Comparison of ENCODE assay signal across 8 cellular contexts in genomic region chr13:99655351-99656091, GRCh38. TPM values are rescaled to one million over a fixed set of nuclear protein-coding genes. Genes with fewer than 3 reads are reported as not detected.
DNase-seq lines count a peak whose midpoint lies in the region; ATAC-seq and TF ChIP-seq lines count a peak whose summit lies in the region.

No MANE protein-coding gene starts in this region.

- CTCF ChIA-PET in CD4-positive, alpha-beta memory T cell (lab: Charles Lee; ENCODE audit: partially characterized antibody), result interaction anchor here (0.7 to 9.0 kb wide), 28 partner anchors 10 to 1473 kb away, joined by 3 to 158 read pairs (median 6); partner anchors contain the start of gene CLYBL
- CTCF ChIA-PET in IMR-90 (lab: Yijun Ruan, JAX), result interaction anchor here (0.8 to 1.6 kb wide), 6 partner anchors 8 to 1319 kb away, joined by 3 to 7 read pairs (median 3); no protein-coding TSS in a partner anchor

- whole genome bisulfite sequencing in IMR-90 (ENCODE audit: extremely low coverage in 2 of 2, insufficient read length in 1 of 2), 2 experiments, result 78% methylated on average over 6 of the region's 17 CpGs; no CpG with 5 or more reads in 1 of the 2 experiments

- no peak overlapping the region for H2BK15ac ChIP-seq in IMR-90 (ENCODE audit: low read depth, low read length)

- intact Hi-C loops in CD4-positive, alpha-beta memory T cell (cut with micrococcal nuclease), result loop anchor here (1.0 to 5.0 kb wide), 13 partner anchors 49 to 1472 kb away; partner anchors contain the start of genes CLYBL, GGACT, PCCA and ZIC2
- intact Hi-C loops in IMR-90 (cut with micrococcal nuclease), result loop anchor here (1.0 to 5.0 kb wide), 8 partner anchors 213 to 1471 kb away; partner anchors contain the start of gene PCCA

- no peak overlapping the region for H3K4me2 ChIP-seq in IMR-90 (ENCODE audit: low read depth, low read length)

- H3K27ac Mint-ChIP-seq in CD4-positive, alpha-beta memory T cell, result peak overlapping the region; percentile 47 to 96 (median 95)
- peak overlapping the region; percentile 50 for H3K27ac Mint-ChIP-seq in activated naive CD8-positive, alpha-beta T cell treated with anti-CD3 and anti-CD28 coated beads for 36 hours

- peaks cover 53% of the 10 kb centered on the region for H3K4me1 ChIP-seq in CD4-positive, alpha-beta memory T cell (ENCODE audit: insufficient read depth, low read length)
- H3K4me1 ChIP-seq in IMR-90 (ENCODE audit: control insufficient read depth, insufficient read depth, low read length) (no peaks in the 10 kb centered on the region), SJCRH30 (no peaks in the 10 kb centered on the region)

- dilution Hi-C loops in IMR-90 (cut with HindIII; ENCODE audit: low sequenced_read_pairs, unreplicated experiment), result no loop called here

- DNase-seq in CD4-positive, alpha-beta memory T cell, result no peak
- peak; percentile 24 for DNase-seq in IMR-90
- peak; percentile 15 for DNase-seq in activated naive CD8-positive, alpha-beta T cell treated with anti-CD3 and anti-CD28 coated beads for 36 hours
- peak; percentile 9 for DNase-seq in myocyte (ENCODE audit: low read depth)
- DNase-seq in NCI-H1048 (lab: John Stamatoyannopoulos, UW), result no peak
- DNase-seq in SJCRH30, result no peak
- DNase-seq in NCI-H1105 treated with DMSO at 0.1 percent for 48 hours (lab: John Stamatoyannopoulos, UW), result no peak

- peaks cover 0 to 2% of the 10 kb centered on the region in 2 donors for H3K36me3 Mint-ChIP-seq in CD4-positive, alpha-beta memory T cell
- H3K36me3 Mint-ChIP-seq in activated naive CD8-positive, alpha-beta T cell treated with anti-CD3 and anti-CD28 coated beads for 36 hours, result no peaks in the 10 kb centered on the region

- no peaks in the 10 kb centered on the region for H3K27me3 ChIP-seq in CD4-positive, alpha-beta memory T cell (ENCODE audit: insufficient read depth, low read length)
- peaks cover 27% of the 10 kb centered on the region for H3K27me3 ChIP-seq in IMR-90 (ENCODE audit: control insufficient read depth, insufficient read depth, low read length)
- no peaks in the 10 kb centered on the region for H3K27me3 ChIP-seq in SJCRH30

- H4K8ac ChIP-seq in IMR-90 (ENCODE audit: low read depth in 2 of 2, low read length in 2 of 2), result no peak overlapping the region

- H2BK120ac ChIP-seq in IMR-90 (ENCODE audit: low read depth, low read length), result no peak overlapping the region

- H3K23ac ChIP-seq in IMR-90 (ENCODE audit: low read depth, low read length), result no peak overlapping the region

- peak overlapping the region in 6 of 8 donors; percentile 20 to 88 (median 86) for H3K4me3 Mint-ChIP-seq in CD4-positive, alpha-beta memory T cell
- no peak overlapping the region for H3K4me3 Mint-ChIP-seq in activated naive CD8-positive, alpha-beta T cell treated with anti-CD3 and anti-CD28 coated beads for 36 hours

- no peaks in the 10 kb centered on the region for H4K20me1 ChIP-seq in IMR-90 (ENCODE audit: insufficient read depth, low read length)

- no peak overlapping the region for H3K27ac ChIP-seq in CD4-positive, alpha-beta memory T cell (ENCODE audit: low read depth, low read length)
- H3K27ac ChIP-seq in IMR-90 (ENCODE audit: insufficient read depth, low read length), result no peak overlapping the region
- no peak overlapping the region for H3K27ac ChIP-seq in SJCRH30

- H2AK5ac ChIP-seq in IMR-90 (ENCODE audit: low read depth, low read length), result no peak overlapping the region

- no peaks in the 10 kb centered on the region for H3K9me3 Mint-ChIP-seq in CD4-positive, alpha-beta memory T cell
- no peaks in the 10 kb centered on the region for H3K9me3 Mint-ChIP-seq in activated naive CD8-positive, alpha-beta T cell treated with anti-CD3 and anti-CD28 coated beads for 36 hours

- no peak for TF ChIP-seq CTCF in IMR-90 (conservative IDR thresholded peaks at IDR 0.05; ENCODE audit: low read depth, low read length)

- H4K91ac ChIP-seq in IMR-90 (ENCODE audit: insufficient read depth, low read depth, low read length), result no peak overlapping the region

- POLR2A ChIA-PET in CD4-positive, alpha-beta memory T cell (lab: Charles Lee; ENCODE audit: partially characterized antibody), result interaction anchor here (0.8 to 4.3 kb wide), 15 partner anchors 49 to 1472 kb away, joined by 3 to 40 read pairs (median 5); partner anchors contain the start of genes CLYBL, TM9SF2, TMTC4 and ZIC2
- POLR2A ChIA-PET in IMR-90 (lab: Charles Lee; ENCODE audit: unreplicated experiment), result no interaction called here

- H3K56ac ChIP-seq in IMR-90 (ENCODE audit: extremely low read depth, insufficient read depth, low read length), result no peak overlapping the region

- no peak for TF ChIP-seq RAD21 in IMR-90 (IDR thresholded peaks at IDR 0.05; ENCODE audit: low read length)

- H2BK5ac ChIP-seq in IMR-90 (ENCODE audit: low read depth, low read length, poor library complexity, severe bottlenecking), result no peak overlapping the region

- no peaks in the 10 kb centered on the region for H3K27me3 Mint-ChIP-seq in CD4-positive, alpha-beta memory T cell
- H3K27me3 Mint-ChIP-seq in activated naive CD8-positive, alpha-beta T cell treated with anti-CD3 and anti-CD28 coated beads for 36 hours, result no peaks in the 10 kb centered on the region

- no peak overlapping the region for H3K18ac ChIP-seq in IMR-90 (ENCODE audit: low read depth, low read length)

- H3K4me3 ChIP-seq in CD4-positive, alpha-beta memory T cell (ENCODE audit: low read length in 2 of 2), result no peak overlapping the region
- no peak overlapping the region for H3K4me3 ChIP-seq in IMR-90 (ENCODE audit: insufficient read depth, low read depth, low read length)
- H3K4me3 ChIP-seq in SJCRH30, result no peak overlapping the region

- H2AFZ ChIP-seq in IMR-90 (replicated peaks; ENCODE audit: low read length, poor library complexity), result no peak overlapping the region

- TF ChIP-seq POLR2A in IMR-90 (IDR thresholded peaks at IDR 0.05; ENCODE audit: low read depth, low read length), result no peak

- H3K9ac ChIP-seq in IMR-90 (ENCODE audit: low read depth, low read length), result no peak overlapping the region

- no peak overlapping the region for H2AK9ac ChIP-seq in IMR-90 (replicated peaks; ENCODE audit: low read depth, low read length, poor library complexity)

- ATAC-seq in IMR-90 (ENCODE audit: low read depth) (no peak), HG02623 (IDR thresholded peaks at IDR 0.05; ENCODE audit: unreplicated experiment) (no peak)

- in situ Hi-C loops in IMR-90 (cut with MboI; ENCODE audit: low sequenced_read_pairs), result loop anchor here (10.0 to 25.0 kb wide), 4 partner anchors 579 to 1457 kb away; no protein-coding TSS in a partner anchor

- no peak overlapping the region for H2BK20ac ChIP-seq in IMR-90 (ENCODE audit: low read depth, low read length)

- H3K4ac ChIP-seq in IMR-90 (ENCODE audit: low read depth, low read length), result no peak overlapping the region

- peaks cover 33 to 52% (median 40%) of the 10 kb centered on the region in 4 donors for H3K4me1 Mint-ChIP-seq in CD4-positive, alpha-beta memory T cell
- H3K4me1 Mint-ChIP-seq in activated naive CD8-positive, alpha-beta T cell treated with anti-CD3 and anti-CD28 coated beads for 36 hours, result peaks cover 40% of the 10 kb centered on the region

- no peak overlapping the region for H4K5ac ChIP-seq in IMR-90 (ENCODE audit: low read depth, low read length)

- no peaks in the 10 kb centered on the region for H3K36me3 ChIP-seq in CD4-positive, alpha-beta memory T cell (ENCODE audit: insufficient read depth, low read length)
- no peaks in the 10 kb centered on the region for H3K36me3 ChIP-seq in IMR-90 (ENCODE audit: control insufficient read depth, insufficient read depth, low read length)
- H3K36me3 ChIP-seq in SJCRH30, result no peaks in the 10 kb centered on the region

- no peaks in the 10 kb centered on the region for H3K9me1 ChIP-seq in IMR-90 (ENCODE audit: insufficient read depth, low read length)

- H3K14ac ChIP-seq in IMR-90 (replicated peaks; ENCODE audit: low read depth, low read length), result no peak overlapping the region

- no TSS peak for BruUV-seq in IMR-90 (replicated peaks; lab: Mats Ljungman, UMichigan)

- H3K9me3 ChIP-seq in CD4-positive, alpha-beta memory T cell (ENCODE audit: control insufficient read depth in 1 of 2, low read length in 2 of 2), result no peaks in the 10 kb centered on the region
- H3K9me3 ChIP-seq in IMR-90 (ENCODE audit: control insufficient read depth, insufficient read depth, low read length), result no peaks in the 10 kb centered on the region
- no peaks in the 10 kb centered on the region for H3K9me3 ChIP-seq in SJCRH30 (replicated peaks)

- no peaks in the 10 kb centered on the region for H3K79me1 ChIP-seq in IMR-90 (ENCODE audit: low read depth in 1 of 2, low read length in 2 of 2)

TF ChIP-seq in IMR-90, 13 proteins besides CTCF, POLR2A, EP300 and RAD21:
- TF ChIP-seq BHLHE40 (IDR thresholded peaks at IDR 0.05; ENCODE audit: low read depth, low read length) (peak; percentile 67; the same call in 1 of the 2 replicates), RCOR1 (IDR thresholded peaks at IDR 0.05; ENCODE audit: insufficient replicate concordance, low read length) (no peak)

RNA-seq across cellular contexts. Expression of gene CLYBL, which starts 49.0 kb away (rescaled TPM):
- total RNA-seq in CD4-positive, alpha-beta memory T cell, result 10 to 100 TPM in 1 of 2 experiments, 1 to 10 TPM in 1; 9.8 to 10.1 TPM
- 10 to 100 TPM; 17.3 to 24.8 TPM for polyA plus RNA-seq in CD4-positive, alpha-beta memory T cell
- total RNA-seq in IMR-90 (2012; rRNA removed) (0.18 and 0.28 TPM in 2 replicates), myocyte (1.6 TPM in 2 replicates)
- 0.50 and 0.87 TPM in 2 replicates for polyA plus RNA-seq in IMR-90 (2012; rRNA removed)
- 0.16 and 0.32 TPM in 2 replicates for polyA plus RNA-seq in IMR-90 (2012; cell fraction: cytosol; rRNA removed)
- polyA plus RNA-seq in IMR-90 (2012; cell fraction: nucleus; rRNA removed; ENCODE audit: low replicate concordance), result 0.07 and 1.2 TPM in 2 replicates
- total RNA-seq in activated naive CD8-positive, alpha-beta T cell treated with anti-CD3 and anti-CD28 coated beads for 36 hours, result 1 to 10 TPM; 4.4 to 4.9 TPM
- polyA plus RNA-seq in myocyte (2012), result 3.3 TPM
- total RNA-seq in SJCRH30 (2014; rRNA removed; shearing (Covaris generic)), result 0.02 and 0.46 TPM in 2 replicates

Comparison
In these comparisons a context has a peak if more than half of its experiments do, and no peak if none do; other contexts are left out.
1. DNase-seq: peak in IMR-90 (single experiment), activated naive CD8-positive, alpha-beta T cell treated with anti-CD3 and anti-CD28 coated beads for 36 hours (single experiment) and myocyte (single experiment); none in CD4-positive, alpha-beta memory T cell (0 of 5), NCI-H1048 (single experiment), SJCRH30 (0 of 2) and NCI-H1105 treated with DMSO at 0.1 percent for 48 hours (single experiment).